ENCODE assay signal across 8 cellular contexts in genomic region chr15:48963524-48964113, GRCh38. TPM values are rescaled to one million over a fixed set of nuclear protein-coding genes. Genes with fewer than 3 reads are reported as not detected.
DNase-seq lines count a peak whose midpoint lies in the region; ATAC-seq and TF ChIP-seq lines count a peak whose summit lies in the region.

Gene SHC4, minus strand, starts transcription at chr15:48963919. Its CDS starts 904 bp downstream, at chr15:48963015.

- H3K27ac Mint-ChIP-seq in activated naive CD8-positive, alpha-beta T cell treated with anti-CD3 and anti-CD28 coated beads, Interleukin-2, amount 50 U/mL, for 24 hours, result peak within 1 kb of the TSS; percentile 91

- TF ChIP-seq CTCF in neural cell (IDR thresholded peaks at IDR 0.05; ENCODE audit: poor library complexity, severe bottlenecking), result peak; percentile 68

- peak; percentile 18 for TF ChIP-seq EP300 in neural cell (conservative IDR thresholded peaks at IDR 0.05; ENCODE audit: poor library complexity, severe bottlenecking)

- H2AFZ ChIP-seq in neural cell (ENCODE audit: low read depth, low read length), result peak within 1 kb of the TSS; percentile 42

- no peaks in the 10 kb centered on the region for H3K9me3 Mint-ChIP-seq in activated naive CD8-positive, alpha-beta T cell treated with anti-CD3 and anti-CD28 coated beads, Interleukin-2, amount 50 U/mL, for 24 hours

- no peaks in the 10 kb centered on the region for H3F3A ChIP-seq in neural cell (ENCODE audit: insufficient read depth, low read length, poor library complexity, severe bottlenecking)

- peaks cover 22% of the 10 kb centered on the region for H3K27me3 Mint-ChIP-seq in activated naive CD8-positive, alpha-beta T cell treated with anti-CD3 and anti-CD28 coated beads, Interleukin-2, amount 50 U/mL, for 24 hours

- peaks cover 2% of the 10 kb centered on the region for H3K36me3 Mint-ChIP-seq in activated naive CD8-positive, alpha-beta T cell treated with anti-CD3 and anti-CD28 coated beads, Interleukin-2, amount 50 U/mL, for 24 hours (ENCODE audit: low read depth)

- H3K4me1 Mint-ChIP-seq in activated naive CD8-positive, alpha-beta T cell treated with anti-CD3 and anti-CD28 coated beads, Interleukin-2, amount 50 U/mL, for 24 hours, result peaks cover 45% of the 10 kb centered on the region

- H3K27ac ChIP-seq in neural cell (ENCODE audit: low read length), result peak within 1 kb of the TSS; percentile 85

- peak within 1 kb of the TSS; percentile 83 for H3K4me3 ChIP-seq in neural cell (ENCODE audit: low read length)

- H3K27me3 ChIP-seq in neural cell (ENCODE audit: insufficient read depth, low read depth, low read length), result peaks cover 15% of the 10 kb centered on the region

- peak; percentile 59 for DNase-seq in COLO829 (ENCODE audit: low spot score)
- DNase-seq in NCI-H2171 treated with DMSO at 0.1 percent for 48 hours (lab: John Stamatoyannopoulos, UW), result peak; percentile 94
- DNase-seq in activated naive CD8-positive, alpha-beta T cell treated with anti-CD3 and anti-CD28 coated beads, Interleukin-2, amount 50 U/mL, for 24 hours, result no peak
- DNase-seq in glomerular visceral epithelial cell (ENCODE audit: extremely low spot score), result peak; percentile 74
- no peak for DNase-seq in NCI-H128 (lab: John Stamatoyannopoulos, UW; ENCODE audit: unreplicated experiment)

- ATAC-seq in GM21576 (IDR thresholded peaks at IDR 0.05; ENCODE audit: unreplicated experiment), result peak; percentile 42
- ATAC-seq in activated naive CD8-positive, alpha-beta T cell treated with anti-CD3 and anti-CD28 coated beads, Interleukin-2, amount 50 U/mL, for 24 hours, result peak; percentile 31
- no peak for ATAC-seq in GM21737 (IDR thresholded peaks at IDR 0.05; ENCODE audit: unreplicated experiment)

- peak within 1 kb of the TSS; percentile 84 for H3K4me3 Mint-ChIP-seq in activated naive CD8-positive, alpha-beta T cell treated with anti-CD3 and anti-CD28 coated beads, Interleukin-2, amount 50 U/mL, for 24 hours

- H3K79me2 ChIP-seq in neural cell (replicated peaks; ENCODE audit: insufficient read depth, low read length), result no peaks in the 10 kb centered on the region

- H3K9ac ChIP-seq in neural cell (ENCODE audit: low read length), result peak within 1 kb of the TSS; percentile 80

- peak; percentile 45 for TF ChIP-seq RAD21 in neural cell (conservative IDR thresholded peaks at IDR 0.05)

- no peaks in the 10 kb centered on the region for H3K9me2 ChIP-seq in neural cell (ENCODE audit: insufficient read depth, low read length)

- peak within 1 kb of the TSS; percentile 65 for H3K4me2 ChIP-seq in neural cell (ENCODE audit: low read length)

- no peaks in the 10 kb centered on the region for H3K9me3 ChIP-seq in neural cell (ENCODE audit: low read length)

- no peaks in the 10 kb centered on the region for H3K36me3 ChIP-seq in neural cell (ENCODE audit: insufficient read depth, low read length)

- no peaks in the 10 kb centered on the region for H4K20me1 ChIP-seq in neural cell (ENCODE audit: insufficient read depth)

TF ChIP-seq in neural cell, 6 proteins besides CTCF, POLR2A, EP300 and RAD21:
- TF ChIP-seq MXI1 (conservative IDR thresholded peaks at IDR 0.05; ENCODE audit: poor library complexity, severe bottlenecking) (peak; percentile 48), TAF1 (IDR thresholded peaks at IDR 0.05; ENCODE audit: low read depth) (peak; percentile 52), POLR2AphosphoS5 (IDR thresholded peaks at IDR 0.05) (peak; percentile 82), EZH2 (IDR thresholded peaks at IDR 0.05; ENCODE audit: borderline replicate concordance, insufficient read depth, low read length, poor library complexity, severe bottlenecking) (no peak), REST (IDR thresholded peaks at IDR 0.05; ENCODE audit: borderline replicate concordance) (peak; percentile 92), SMC3 (conservative IDR thresholded peaks at IDR 0.05; ENCODE audit: poor library complexity) (peak; percentile 63)

RNA-seq across cellular contexts. Expression of gene SHC4, which starts in this region (rescaled TPM):
- polyA plus RNA-seq in neural cell, result 4.5 and 5.0 TPM in 2 replicates
- 8.8 and 10.7 TPM in 2 replicates for polyA minus RNA-seq in neural cell

Comparison
In these comparisons a context has a peak if more than half of its experiments do, and no peak if none do; other contexts are left out.
1. DNase-seq: peak in COLO829 (single experiment), NCI-H2171 treated with DMSO at 0.1 percent for 48 hours (single experiment) and glomerular visceral epithelial cell (single experiment); none in activated naive CD8-positive, alpha-beta T cell treated with anti-CD3 and anti-CD28 coated beads, Interleukin-2, amount 50 U/mL, for 24 hours (single experiment) and NCI-H128 (single experiment).